Comparison of ENCODE assay signal across 12 cellular contexts in the genomic region with DNA sequence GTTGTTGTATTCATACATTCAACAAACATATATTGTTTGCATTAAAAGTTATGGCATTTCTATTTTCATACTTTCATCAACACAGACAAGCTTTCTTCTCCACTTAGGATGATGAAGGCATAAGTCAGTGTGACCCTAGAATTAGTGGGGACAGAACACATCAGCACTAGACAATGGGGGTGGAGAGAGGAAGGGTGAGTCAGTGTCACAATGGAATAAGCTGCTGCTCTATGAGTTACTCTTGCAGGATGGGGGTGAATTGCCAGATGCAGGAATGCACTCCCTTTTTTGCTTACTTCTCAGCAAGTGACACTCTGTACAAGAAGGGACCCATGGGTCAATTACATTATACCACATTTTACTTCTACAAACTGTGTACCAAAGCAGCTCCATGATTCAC.
A peak's percentile ranks its signal among the peaks of the same experiment; 100 is the strongest.
DNase-seq lines count a peak whose midpoint lies in the region; ATAC-seq, FAIRE-seq and TF ChIP-seq lines count a peak whose summit lies in the region.
"Had no signal": no experiment of that assay in that cellular context is flagged by ENCODE, and none has a peak within 500 bp of the region (broad histone marks: within the 10 kb centered on the region; RNA-seq: fewer than 3 reads in every experiment).

No MANE protein-coding gene starts in this region.

- no peaks in the 10 kb centered on the region for H3K36me3 ChIP-seq in bronchial epithelial cell (ENCODE audit: control insufficient read depth, insufficient read depth, low read length)
- no peaks in the 10 kb centered on the region for H3K36me3 ChIP-seq in lung (ENCODE audit: control insufficient read depth in 2 of 2, insufficient read depth in 2 of 2, low read length in 2 of 2)

- H3K4me1 ChIP-seq in lung (ENCODE audit: control insufficient read depth in 2 of 2, insufficient read depth in 2 of 2, low read length in 2 of 2): peaks cover 0 to 4% of the 10 kb centered on the region in 2 donors
- H3K4me1 ChIP-seq: Caco-2 had no signal

- ATAC-seq in lung (ENCODE audit: insufficient read depth, low FRiP score) (peak; percentile 11), GM21786 (IDR thresholded peaks at IDR 0.05; ENCODE audit: unreplicated experiment) (no peak)
- ATAC-seq: HepG2, Right ventricle myocardium inferior had no signal

- no peak for FAIRE-seq in bronchial epithelial cell (lab: Jason Lieb, UNC)
- FAIRE-seq: HepG2 had no signal

- peak; percentile 56 for DNase-seq in AG08396 (ENCODE audit: low spot score)
- peak; percentile 13 for DNase-seq in HPDE6-E6E7 (ENCODE audit: extremely low spot score)
- peak; percentile 90 for DNase-seq in bronchial epithelial cell (ENCODE audit: low read depth)
- DNase-seq in lung (ENCODE audit: low spot score): no peak
- no peak for DNase-seq in NCI-H446 treated with DMSO at 0.1 percent for 48 hours (lab: John Stamatoyannopoulos, UW)
- no peak for DNase-seq in SHP77 (lab: John Stamatoyannopoulos, UW)
- DNase-seq in DMS 273 treated with DMSO at 0.1 percent for 48 hours (lab: John Stamatoyannopoulos, UW): no peak
- DNase-seq: Caco-2; stimulated activated CD4-positive, alpha-beta T cell treated with anti-CD3 and anti-CD28 coated beads, Interleukin-2, amount 100 ng/mL, for 24 hours had no signal

- H3K4me3 ChIP-seq in bronchial epithelial cell (ENCODE audit: low read depth, low read length): no peak overlapping the region
- no peak overlapping the region for H3K4me3 ChIP-seq in lung

- H3K27me3 ChIP-seq in bronchial epithelial cell (ENCODE audit: control insufficient read depth, insufficient read depth, low read length): no peaks in the 10 kb centered on the region
- no peaks in the 10 kb centered on the region for H3K27me3 ChIP-seq in lung (ENCODE audit: control insufficient read depth, insufficient read depth)

- TF ChIP-seq CTCF in bronchial epithelial cell (IDR thresholded peaks at IDR 0.05; ENCODE audit: insufficient read depth, low read length, severe bottlenecking) (no peak), lung (IDR thresholded peaks at IDR 0.05; ENCODE audit: control extremely low read depth, extremely low read depth) (no peak)

- H3K27ac ChIP-seq in lung (ENCODE audit: low read depth in 1 of 2, low read length in 1 of 2): no peak overlapping the region

- H3K9me3 ChIP-seq in lung (ENCODE audit: control insufficient read depth in 2 of 2, insufficient read depth in 1 of 2, low read length in 1 of 2): no peaks in the 10 kb centered on the region
- H3K9me3 ChIP-seq: Caco-2 had no signal

Comparison
In these comparisons a context has a peak if more than half of its experiments do, and no peak if none do; other contexts are left out.
1. DNase-seq: peak in AG08396 (single experiment), HPDE6-E6E7 (single experiment) and bronchial epithelial cell (single experiment); none in lung (single experiment), NCI-H446 treated with DMSO at 0.1 percent for 48 hours (single experiment), SHP77 (0 of 2) and DMS 273 treated with DMSO at 0.1 percent for 48 hours (single experiment).